ENCODE assay signal across 1 cellular context in genomic region chr22:24107668-24108067, GRCh38.
TF ChIP-seq lines count a peak whose summit lies in the region.

No MANE protein-coding gene starts in this region.

TF ChIP-seq in WTC11, 78 proteins besides CTCF, POLR2A, EP300 and RAD21 (continued from another document):
- TF ChIP-seq ZNF281 (CRISPR knock-in tag; IDR thresholded peaks at IDR 0.05) (no peak), NFE2L1 (CRISPR knock-in tag; IDR thresholded peaks at IDR 0.05) (no peak), MXD4 (CRISPR knock-in tag; IDR thresholded peaks at IDR 0.05; ENCODE audit: borderline replicate concordance) (no peak), ATF3 (CRISPR knock-in tag; conservative IDR thresholded peaks at IDR 0.05) (no peak), JAZF1 (CRISPR knock-in tag; IDR thresholded peaks at IDR 0.05) (no peak), ZBTB21 (CRISPR knock-in tag; IDR thresholded peaks at IDR 0.05; ENCODE audit: borderline replicate concordance) (no peak), SOX15 (CRISPR knock-in tag; IDR thresholded peaks at IDR 0.05) (no peak), STAT6 (CRISPR knock-in tag; conservative IDR thresholded peaks at IDR 0.05; ENCODE audit: low read depth) (no peak)
